In genomic region chrX:3811331-3812311, GRCh38 we compare ENCODE assay signal across 9 cellular contexts.
DNase-seq lines count a peak whose midpoint lies in the region; TF ChIP-seq lines count a peak whose summit lies in the region.
"Had no signal": no experiment of that assay in that cellular context is flagged by ENCODE, and none has a peak within 500 bp of the region (broad histone marks: within the 10 kb centered on the region; RNA-seq: fewer than 3 reads in every experiment).

No MANE protein-coding gene starts in this region.

- TF ChIP-seq POLR2A in spleen (IDR thresholded peaks at IDR 0.05), result no peak

- TF ChIP-seq CTCF in HFF-Myc (IDR thresholded peaks at IDR 0.05; ENCODE audit: low read depth, low read length, missing control alignments) (peak; percentile 32), fibroblast of lung (conservative IDR thresholded peaks at IDR 0.05 in 1 of 2, IDR thresholded peaks at IDR 0.05 in 1 of 2; ENCODE audit: low read depth in 1 of 2, low read length in 2 of 2) (peak; percentile 45 to 65), spleen (IDR thresholded peaks at IDR 0.05 in 8 of 11, conservative IDR thresholded peaks at IDR 0.05 in 3 of 11) (peak in 9 of 11 experiments; percentile 49 to 70 (median 57))

- H3K4me3 ChIP-seq in HFF-Myc (replicated peaks; ENCODE audit: low read depth, low read length) (no peak overlapping the region), fibroblast of lung (replicated peaks in 1 of 4; ENCODE audit: control extremely low read depth in 1 of 4, insufficient read depth in 1 of 4, low read depth in 3 of 4, low read length in 4 of 4) (peak overlapping the region in 1 of 4 experiments; percentile 1), spleen (peak overlapping the region in 1 of 8 donors; percentile 11), mesendoderm (ENCODE audit: low read length) (no peak overlapping the region)

- DNase-seq in NCI-H1417 (lab: John Stamatoyannopoulos, UW) (peak; percentile 3 to 74 (median 39)), NCI-H1417 treated with DMSO at 0.1 percent for 48 hours (lab: John Stamatoyannopoulos, UW) (no peak), HFF-Myc (ENCODE audit: extremely low read depth, low read depth) (no peak), NCI-H2227 treated with DMSO at 0.1 percent for 48 hours (lab: John Stamatoyannopoulos, UW) (peak; percentile 12), fibroblast of lung (ENCODE audit: low read depth in 2 of 2) (peak; percentile 39 to 67), spleen (peak; percentile 72), mesendoderm (no peak)
- no peak for DNase-seq in activated T-cell treated with anti-CD3 and anti-CD28 coated beads, Interleukin-2, amount 50 U/mL, for 24 hours

- H3K4me1 ChIP-seq in fibroblast of lung (ENCODE audit: control insufficient read depth, extremely low read depth, insufficient read depth, low read length) (no peaks in the 10 kb centered on the region), spleen (peaks cover 0 to 25% (median 11%) of the 10 kb centered on the region in 6 donors), mesendoderm (ENCODE audit: control insufficient read depth, low read depth, low read length) (peaks cover 2% of the 10 kb centered on the region)

- intact Hi-C loops in spleen (cut with DNase I; ENCODE audit: low total_unique reads), result loop anchor here (5.0 kb wide), 1 partner anchor 159 kb away; no protein-coding TSS in a partner anchor

- no peaks in the 10 kb centered on the region for H4K20me1 ChIP-seq in fibroblast of lung (ENCODE audit: control insufficient read depth, extremely low read depth, insufficient read depth, low read length)

- H3K79me2 ChIP-seq in fibroblast of lung (ENCODE audit: control insufficient read depth, insufficient read depth, low read length) (no peaks in the 10 kb centered on the region), mesendoderm (ENCODE audit: control insufficient read depth, insufficient read depth, low read length) (no peaks in the 10 kb centered on the region)

- no peak overlapping the region for H2AK5ac ChIP-seq in mesendoderm (ENCODE audit: low read length)

- H3K27ac ChIP-seq in fibroblast of lung (ENCODE audit: insufficient read depth, low read length) (no peak overlapping the region), spleen (no peak overlapping the region), mesendoderm (ENCODE audit: low read depth, low read length) (no peak overlapping the region)
- H3K27ac ChIP-seq: epithelial cell of prostate had no signal

- no peak overlapping the region for H2BK15ac ChIP-seq in mesendoderm (replicated peaks; ENCODE audit: low read depth)

- H2AFZ ChIP-seq in fibroblast of lung (ENCODE audit: low read length), result no peak overlapping the region

- peaks cover 28% of the 10 kb centered on the region for H3K4me1 Mint-ChIP-seq in activated T-cell treated with anti-CD3 and anti-CD28 coated beads, Interleukin-2, amount 50 U/mL, for 24 hours (ENCODE audit: low read depth)

- peaks cover 29% of the 10 kb centered on the region for H3K27me3 Mint-ChIP-seq in activated T-cell treated with anti-CD3 and anti-CD28 coated beads, Interleukin-2, amount 50 U/mL, for 24 hours

- H3K27me3 ChIP-seq in fibroblast of lung (ENCODE audit: control insufficient read depth, insufficient read depth, low read length) (peaks cover 3% of the 10 kb centered on the region), spleen (replicated peaks in 1 of 7) (peaks cover 0 to 25% (median 3%) of the 10 kb centered on the region in 7 donors), mesendoderm (ENCODE audit: insufficient read depth, low read length, poor library complexity) (no peaks in the 10 kb centered on the region)

- H3K4ac ChIP-seq in mesendoderm (ENCODE audit: low read depth, low read length), result no peak overlapping the region

- no peak overlapping the region for H2BK5ac ChIP-seq in mesendoderm (ENCODE audit: low read length)

- H2BK120ac ChIP-seq in mesendoderm (ENCODE audit: low read depth, low read length), result no peak overlapping the region

- H3K23ac ChIP-seq in mesendoderm (ENCODE audit: low read length), result no peak overlapping the region

- H3K36me3 ChIP-seq in fibroblast of lung (ENCODE audit: control insufficient read depth, insufficient read depth, low read length) (no peaks in the 10 kb centered on the region), spleen (no peaks in the 10 kb centered on the region), mesendoderm (ENCODE audit: control insufficient read depth, insufficient read depth, low read length) (no peaks in the 10 kb centered on the region)

- peak overlapping the region; percentile 76 for H3K27ac Mint-ChIP-seq in activated T-cell treated with anti-CD3 and anti-CD28 coated beads, Interleukin-2, amount 50 U/mL, for 24 hours

- H3K4me3 Mint-ChIP-seq in activated T-cell treated with anti-CD3 and anti-CD28 coated beads, Interleukin-2, amount 50 U/mL, for 24 hours, result no peak overlapping the region

- H3K9me3 ChIP-seq in fibroblast of lung (ENCODE audit: control insufficient read depth, insufficient read depth, low read depth, low read length) (no peaks in the 10 kb centered on the region), spleen (no peaks in the 10 kb centered on the region)

- peaks cover 15% of the 10 kb centered on the region for H3K36me3 Mint-ChIP-seq in activated T-cell treated with anti-CD3 and anti-CD28 coated beads, Interleukin-2, amount 50 U/mL, for 24 hours (ENCODE audit: low read depth)

- no peak overlapping the region for H4K8ac ChIP-seq in mesendoderm (ENCODE audit: low read depth, low read length)

- no peak overlapping the region for H3K56ac ChIP-seq in mesendoderm (ENCODE audit: low read length)

- no peaks in the 10 kb centered on the region for H3K9me3 Mint-ChIP-seq in activated T-cell treated with anti-CD3 and anti-CD28 coated beads, Interleukin-2, amount 50 U/mL, for 24 hours

- H3K4me2 ChIP-seq in fibroblast of lung (ENCODE audit: extremely low read depth, insufficient read depth, low read length) (peak overlapping the region; percentile 23), mesendoderm (ENCODE audit: low read length) (no peak overlapping the region)

- WGBS in spleen, 5 donors, result 25 to 84% (median 30%) methylated on average over 16 of the region's 16 CpGs
- no CpG with 5 or more reads among the region's 16 CpGs for WGBS in mesendoderm (ENCODE audit: extremely low coverage, insufficient coverage, low lambda C conversion rate)

- H3K9ac ChIP-seq in fibroblast of lung (ENCODE audit: insufficient read depth, low read length) (no peak overlapping the region), mesendoderm (ENCODE audit: low read length) (no peak overlapping the region)

- H4K5ac ChIP-seq in mesendoderm (ENCODE audit: low read length), result no peak overlapping the region

- no peaks in the 10 kb centered on the region for H3K79me1 ChIP-seq in mesendoderm (ENCODE audit: low read length)

- no peak overlapping the region for H3K18ac ChIP-seq in mesendoderm (ENCODE audit: low read length)

Comparison
In these comparisons a context has a peak if more than half of its experiments do, and no peak if none do; other contexts are left out.
1. DNase-seq: peak in NCI-H1417 (3 of 3), NCI-H2227 treated with DMSO at 0.1 percent for 48 hours (single experiment), fibroblast of lung (2 of 2) and spleen (single experiment); none in NCI-H1417 treated with DMSO at 0.1 percent for 48 hours (single experiment), HFF-Myc (single experiment), activated T-cell treated with anti-CD3 and anti-CD28 coated beads, Interleukin-2, amount 50 U/mL, for 24 hours (single experiment) and mesendoderm (single experiment).
2. Peak in every context shown above with its lines, with median percentiles within 50 percentile points of each other: CTCF ChIP-seq.